In the genomic region with DNA sequence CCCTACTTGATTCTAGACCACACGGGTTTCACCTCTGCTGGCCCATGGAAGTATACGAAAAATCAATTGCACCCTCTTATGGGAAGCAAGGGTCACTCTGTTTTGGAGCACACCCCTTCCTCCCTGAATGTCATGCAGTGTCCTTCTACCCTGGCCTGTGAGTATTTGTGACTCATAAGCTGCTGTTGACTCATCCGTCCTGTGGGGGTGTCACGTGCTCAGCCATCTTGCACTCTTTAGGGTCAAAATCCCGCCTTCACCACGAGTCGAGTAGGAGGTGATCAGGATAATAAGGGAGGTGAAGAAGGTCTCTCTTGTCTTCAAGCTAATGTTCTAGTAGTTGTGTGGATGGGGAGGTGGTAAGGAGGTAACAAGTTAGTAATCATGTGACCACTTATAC, we compare ENCODE assay signal across 2 cellular contexts.
TF ChIP-seq lines count a peak whose summit lies in the region.

No MANE protein-coding gene starts in this region.

TF ChIP-seq in HCT116, 20 proteins besides CTCF, POLR2A, EP300 and RAD21:
- TF ChIP-seq POLR2AphosphoS5 (IDR thresholded peaks at IDR 0.05; ENCODE audit: low read depth, low read length), result no peak
- TF ChIP-seq SP1 (IDR thresholded peaks at IDR 0.05; ENCODE audit: low read depth), result no peak
- TF ChIP-seq ZNF274 (IDR thresholded peaks at IDR 0.05; ENCODE audit: low read depth, low read length), result no peak
- TF ChIP-seq SRF (IDR thresholded peaks at IDR 0.05; ENCODE audit: low read depth), result no peak
- peak; percentile 63 for TF ChIP-seq FOSL1 (IDR thresholded peaks at IDR 0.05; ENCODE audit: low read depth)
- TF ChIP-seq, protein P1, sequence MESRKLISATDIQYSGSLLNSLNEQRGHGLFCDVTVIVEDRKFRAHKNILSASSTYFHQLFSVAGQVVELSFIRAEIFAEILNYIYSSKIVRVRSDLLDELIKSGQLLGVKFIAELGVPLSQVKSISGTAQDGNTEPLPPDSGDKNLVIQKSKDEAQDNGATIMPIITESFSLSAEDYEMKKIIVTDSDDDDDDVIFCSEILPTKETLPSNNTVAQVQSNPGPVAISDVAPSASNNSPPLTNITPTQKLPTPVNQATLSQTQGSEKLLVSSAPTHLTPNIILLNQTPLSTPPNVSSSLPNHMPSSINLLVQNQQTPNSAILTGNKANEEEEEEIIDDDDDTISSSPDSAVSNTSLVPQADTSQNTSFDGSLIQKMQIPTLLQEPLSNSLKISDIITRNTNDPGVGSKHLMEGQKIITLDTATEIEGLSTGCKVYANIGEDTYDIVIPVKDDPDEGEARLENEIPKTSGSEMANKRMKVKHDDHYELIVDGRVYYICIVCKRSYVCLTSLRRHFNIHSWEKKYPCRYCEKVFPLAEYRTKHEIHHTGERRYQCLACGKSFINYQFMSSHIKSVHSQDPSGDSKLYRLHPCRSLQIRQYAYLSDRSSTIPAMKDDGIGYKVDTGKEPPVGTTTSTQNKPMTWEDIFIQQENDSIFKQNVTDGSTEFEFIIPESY (IDR thresholded peaks at IDR 0.05; ENCODE audit: extremely low read depth, insufficient replicate concordance, low read length), result no peak
- TF ChIP-seq, protein P2, sequence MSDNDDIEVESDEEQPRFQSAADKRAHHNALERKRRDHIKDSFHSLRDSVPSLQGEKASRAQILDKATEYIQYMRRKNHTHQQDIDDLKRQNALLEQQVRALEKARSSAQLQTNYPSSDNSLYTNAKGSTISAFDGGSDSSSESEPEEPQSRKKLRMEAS (IDR thresholded peaks at IDR 0.05), result peak; percentile 64
- TF ChIP-seq TCF7L2 (IDR thresholded peaks at IDR 0.05; ENCODE audit: borderline replicate concordance, extremely low read depth, insufficient read depth, insufficient read length), result no peak
- TF ChIP-seq, protein P3, sequence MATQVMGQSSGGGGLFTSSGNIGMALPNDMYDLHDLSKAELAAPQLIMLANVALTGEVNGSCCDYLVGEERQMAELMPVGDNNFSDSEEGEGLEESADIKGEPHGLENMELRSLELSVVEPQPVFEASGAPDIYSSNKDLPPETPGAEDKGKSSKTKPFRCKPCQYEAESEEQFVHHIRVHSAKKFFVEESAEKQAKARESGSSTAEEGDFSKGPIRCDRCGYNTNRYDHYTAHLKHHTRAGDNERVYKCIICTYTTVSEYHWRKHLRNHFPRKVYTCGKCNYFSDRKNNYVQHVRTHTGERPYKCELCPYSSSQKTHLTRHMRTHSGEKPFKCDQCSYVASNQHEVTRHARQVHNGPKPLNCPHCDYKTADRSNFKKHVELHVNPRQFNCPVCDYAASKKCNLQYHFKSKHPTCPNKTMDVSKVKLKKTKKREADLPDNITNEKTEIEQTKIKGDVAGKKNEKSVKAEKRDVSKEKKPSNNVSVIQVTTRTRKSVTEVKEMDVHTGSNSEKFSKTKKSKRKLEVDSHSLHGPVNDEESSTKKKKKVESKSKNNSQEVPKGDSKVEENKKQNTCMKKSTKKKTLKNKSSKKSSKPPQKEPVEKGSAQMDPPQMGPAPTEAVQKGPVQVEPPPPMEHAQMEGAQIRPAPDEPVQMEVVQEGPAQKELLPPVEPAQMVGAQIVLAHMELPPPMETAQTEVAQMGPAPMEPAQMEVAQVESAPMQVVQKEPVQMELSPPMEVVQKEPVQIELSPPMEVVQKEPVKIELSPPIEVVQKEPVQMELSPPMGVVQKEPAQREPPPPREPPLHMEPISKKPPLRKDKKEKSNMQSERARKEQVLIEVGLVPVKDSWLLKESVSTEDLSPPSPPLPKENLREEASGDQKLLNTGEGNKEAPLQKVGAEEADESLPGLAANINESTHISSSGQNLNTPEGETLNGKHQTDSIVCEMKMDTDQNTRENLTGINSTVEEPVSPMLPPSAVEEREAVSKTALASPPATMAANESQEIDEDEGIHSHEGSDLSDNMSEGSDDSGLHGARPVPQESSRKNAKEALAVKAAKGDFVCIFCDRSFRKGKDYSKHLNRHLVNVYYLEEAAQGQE (IDR thresholded peaks at IDR 0.05; ENCODE audit: low read depth), result no peak
- TF ChIP-seq JUND (IDR thresholded peaks at IDR 0.05), result peak; percentile 58
- no peak for TF ChIP-seq SIN3A (IDR thresholded peaks at IDR 0.05; ENCODE audit: low read depth)
- TF ChIP-seq EZH2 (IDR thresholded peaks at IDR 0.05), result no peak
- TF ChIP-seq, protein P4, sequence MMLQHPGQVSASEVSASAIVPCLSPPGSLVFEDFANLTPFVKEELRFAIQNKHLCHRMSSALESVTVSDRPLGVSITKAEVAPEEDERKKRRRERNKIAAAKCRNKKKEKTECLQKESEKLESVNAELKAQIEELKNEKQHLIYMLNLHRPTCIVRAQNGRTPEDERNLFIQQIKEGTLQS (IDR thresholded peaks at IDR 0.05), result no peak
- no peak for TF ChIP-seq ELF1 (IDR thresholded peaks at IDR 0.05; ENCODE audit: borderline replicate concordance, low read depth)
- TF ChIP-seq YY1 (IDR thresholded peaks at IDR 0.05; ENCODE audit: extremely low read depth, insufficient replicate concordance, low read depth, low read length), result no peak
- TF ChIP-seq ZFX (IDR thresholded peaks at IDR 0.05), result no peak
- TF ChIP-seq CBX3 (IDR thresholded peaks at IDR 0.05; ENCODE audit: low read depth), result no peak
- no peak for TF ChIP-seq CEBPB (IDR thresholded peaks at IDR 0.05; ENCODE audit: low read depth)
TF ChIP-seq in HCT116: peak in this region for 3.

TF ChIP-seq in H1, 55 proteins besides CTCF, POLR2A, EP300 and RAD21:
- TF ChIP-seq RXRA (IDR thresholded peaks at IDR 0.05; ENCODE audit: insufficient read depth, low read depth, low read length) (no peak), MAFK (IDR thresholded peaks at IDR 0.05; ENCODE audit: low read depth, low read length) (no peak), KDM5A (IDR thresholded peaks at IDR 0.05; ENCODE audit: low read length) (no peak), POLR2AphosphoS5 (IDR thresholded peaks at IDR 0.05; ENCODE audit: low read depth, low read length) (no peak), HDAC6 (IDR thresholded peaks at IDR 0.05; ENCODE audit: low read depth, low read length) (no peak), KDM1A (IDR thresholded peaks at IDR 0.05; ENCODE audit: borderline replicate concordance, low read length) (no peak), YY1 (IDR thresholded peaks at IDR 0.05; ENCODE audit: low read depth, low read length) (no peak)
